Comparison of ENCODE assay signal across 8 cellular contexts in genomic region chr2:238320246-238320647, GRCh38. TPM values are rescaled to one million over a fixed set of nuclear protein-coding genes. Genes with fewer than 3 reads are reported as not detected.
A peak's percentile ranks its signal among the peaks of the same experiment; 100 is the strongest.
DNase-seq lines count a peak whose midpoint lies in the region; ATAC-seq and TF ChIP-seq lines count a peak whose summit lies in the region.

Gene TRAF3IP1 (plus strand): TSS chr2:238320518. CDS start chr2:238320663, 145 bp downstream.

- ATAC-seq in GM21723 (IDR thresholded peaks at IDR 0.05; ENCODE audit: unreplicated experiment), result peak; percentile 92
- peak; percentile 95 for ATAC-seq in activated T-helper 17 cell treated with anti-CD3 and anti-CD28 coated beads, Interleukin-2, amount 50 U/mL, for 72 hours (replicated peaks)
- ATAC-seq in natural killer cell treated with Interleukin-12 subunit alpha and Interleukin-12 subunit beta and Interleukin-15 and Interleukin-18, amount 100 ng/mL, for 72 hours, result peak; percentile 97 to 98

- TF ChIP-seq CTCF in fibroblast of pulmonary artery (IDR thresholded peaks at IDR 0.05; ENCODE audit: low read length, missing control alignments), result no peak

- H3K4me1 Mint-ChIP-seq in activated T-helper 17 cell treated with anti-CD3 and anti-CD28 coated beads, Interleukin-2, amount 50 U/mL, for 72 hours, result peaks cover 6% of the 10 kb centered on the region
- peaks cover 5 to 10% of the 10 kb centered on the region in 2 donors for H3K4me1 Mint-ChIP-seq in natural killer cell treated with Interleukin-12 subunit alpha and Interleukin-12 subunit beta and Interleukin-15 and Interleukin-18, amount 100 ng/mL, for 72 hours (ENCODE audit: low read depth in 2 of 2)

- peak; percentile 84 for DNase-seq in DMS153 (lab: John Stamatoyannopoulos, UW)
- DNase-seq in KG1 (lab: John Stamatoyannopoulos, UW), result peak; percentile 58
- DNase-seq in RKO (ENCODE audit: low spot score), result peak; percentile 89
- DNase-seq in fibroblast of pulmonary artery (ENCODE audit: low read depth), result peak; percentile 92
- peak; percentile 90 for DNase-seq in natural killer cell treated with Interleukin-12 subunit alpha and Interleukin-12 subunit beta and Interleukin-15 and Interleukin-18, amount 100 ng/mL, for 72 hours (ENCODE audit: low spot score)
- DNase-seq in stimulated activated naive CD4-positive, alpha-beta T cell (lab: John Stamatoyannopoulos, UW), result peak; percentile 72 to 86 (median 82)

- H3K4me3 Mint-ChIP-seq in activated T-helper 17 cell treated with anti-CD3 and anti-CD28 coated beads, Interleukin-2, amount 50 U/mL, for 72 hours, result peak within 1 kb of the TSS; percentile 66
- H3K4me3 Mint-ChIP-seq in natural killer cell treated with Interleukin-12 subunit alpha and Interleukin-12 subunit beta and Interleukin-15 and Interleukin-18, amount 100 ng/mL, for 72 hours, result peak within 1 kb of the TSS; percentile 80

- H3K36me3 Mint-ChIP-seq in activated T-helper 17 cell treated with anti-CD3 and anti-CD28 coated beads, Interleukin-2, amount 50 U/mL, for 72 hours (ENCODE audit: low read depth), result no peaks in the 10 kb centered on the region
- H3K36me3 Mint-ChIP-seq in natural killer cell treated with Interleukin-12 subunit alpha and Interleukin-12 subunit beta and Interleukin-15 and Interleukin-18, amount 100 ng/mL, for 72 hours, result no peaks in the 10 kb centered on the region

- no peaks in the 10 kb centered on the region for H3K9me3 Mint-ChIP-seq in activated T-helper 17 cell treated with anti-CD3 and anti-CD28 coated beads, Interleukin-2, amount 50 U/mL, for 72 hours
- no peaks in the 10 kb centered on the region for H3K9me3 Mint-ChIP-seq in natural killer cell treated with Interleukin-12 subunit alpha and Interleukin-12 subunit beta and Interleukin-15 and Interleukin-18, amount 100 ng/mL, for 72 hours

- H3K27ac Mint-ChIP-seq in activated T-helper 17 cell treated with anti-CD3 and anti-CD28 coated beads, Interleukin-2, amount 50 U/mL, for 72 hours, result peak within 1 kb of the TSS; percentile 38
- H3K27ac Mint-ChIP-seq in natural killer cell treated with Interleukin-12 subunit alpha and Interleukin-12 subunit beta and Interleukin-15 and Interleukin-18, amount 100 ng/mL, for 72 hours, result no peak within 1 kb of the TSS

- peaks cover 3% of the 10 kb centered on the region for H3K27me3 Mint-ChIP-seq in activated T-helper 17 cell treated with anti-CD3 and anti-CD28 coated beads, Interleukin-2, amount 50 U/mL, for 72 hours
- H3K27me3 Mint-ChIP-seq in natural killer cell treated with Interleukin-12 subunit alpha and Interleukin-12 subunit beta and Interleukin-15 and Interleukin-18, amount 100 ng/mL, for 72 hours, result peaks cover 8 to 9% of the 10 kb centered on the region in 2 donors

- H3K4me3 ChIP-seq in fibroblast of pulmonary artery (replicated peaks; ENCODE audit: low read depth, low read length), result peak within 1 kb of the TSS; percentile 65

RNA-seq across cellular contexts. Expression of gene TRAF3IP1, which starts in this region (rescaled TPM):
- total RNA-seq in activated T-helper 17 cell treated with anti-CD3 and anti-CD28 coated beads, Interleukin-2, amount 50 U/mL, for 72 hours, result 1 to 10 TPM; 3.4 to 7.2 TPM
- 10 to 100 TPM in 1 of 2 donors, 1 to 10 TPM in 1; 7.9 to 10.6 TPM for total RNA-seq in natural killer cell treated with Interleukin-12 subunit alpha and Interleukin-12 subunit beta and Interleukin-15 and Interleukin-18, amount 100 ng/mL, for 72 hours

Comparison
In these comparisons a context has a peak if more than half of its experiments do, and no peak if none do; other contexts are left out.
1. Peak in every context shown above with its lines: DNase-seq, ATAC-seq and H3K4me3 ChIP-seq.